23 cellular contexts compared by ENCODE assay signal in genomic region chr3:158166223-158166622, GRCh38.
"Had no signal": no experiment of that assay in that cellular context is flagged by ENCODE, and none has a peak within 500 bp of the region (broad histone marks: within the 10 kb centered on the region; RNA-seq: fewer than 3 reads in every experiment).

No MANE protein-coding gene starts in this region.

- H3K9me3 Mint-ChIP-seq: T-cell had no signal

- H3K36me3 ChIP-seq: SJSA1 had no signal

- DNase-seq: IMR-90, Karpas-422, KG1, MG63, NCI-H1092, NCI-H1105 treated with DMSO at 0.1 percent for 48 hours, NCI-H1417 treated with DMSO at 0.1 percent for 48 hours, NCI-H146, NCI-H1694 treated with DMSO at 0.1 percent for 48 hours, NCI-H1930, NCI-H2081, NCI-H2107, NCI-H2227 treated with DMSO at 0.1 percent for 48 hours, NCI-H524, NCI-H526 treated with DMSO at 0.1 percent for 48 hours, NCI-H774, Right ventricle myocardium superior, RPMI8226, SIG-M5, SW 1271, T-cell had no signal

- H3K4me3 ChIP-seq: MG63, SJSA1 had no signal

- H3K27ac Mint-ChIP-seq: T-cell had no signal

- H3K27ac ChIP-seq: SJSA1 had no signal

- H3K4me3 Mint-ChIP-seq: T-cell had no signal

- ATAC-seq: HepG2, T-cell had no signal

- H3K27me3 Mint-ChIP-seq: T-cell had no signal

- H3K27me3 ChIP-seq: MG63, SJSA1 had no signal

- FAIRE-seq: HepG2 had no signal

- H3K9me3 ChIP-seq: MG63, SJSA1 had no signal
